29 cellular contexts compared by ENCODE assay signal in the genomic region with DNA sequence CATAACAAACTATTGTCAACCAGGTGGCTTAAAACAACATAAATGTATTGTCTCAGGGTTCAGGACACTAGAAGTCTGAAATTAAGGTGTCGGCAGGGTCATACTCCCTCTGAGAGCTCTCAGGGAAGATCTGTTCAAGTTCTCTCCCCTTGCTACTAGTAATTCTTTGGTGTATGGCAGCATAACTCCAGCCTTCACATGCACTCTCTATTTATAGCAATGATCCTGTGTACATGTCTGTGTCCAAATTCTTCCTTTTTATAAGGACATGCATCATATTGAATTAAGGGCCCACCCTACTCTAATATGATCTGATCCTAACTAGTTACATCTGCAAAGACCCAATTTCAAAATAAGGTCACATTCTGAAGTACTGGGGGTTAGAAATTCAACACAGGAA. TPM values are rescaled to one million over a fixed set of nuclear protein-coding genes. Genes with fewer than 3 reads are reported as not detected.
"Had no signal": no experiment of that assay in that cellular context is flagged by ENCODE, and none has a peak within 500 bp of the region (broad histone marks: within the 10 kb centered on the region; RNA-seq: fewer than 3 reads in every experiment).

No MANE protein-coding gene starts in this region.

- H3K9me3 Mint-ChIP-seq: activated naive CD4-positive, alpha-beta T cell treated with anti-CD3 and anti-CD28 coated beads for 36 hours; activated naive CD4-positive, alpha-beta T cell treated with anti-CD3 and anti-CD28 coated beads, Interleukin-2, amount 50 U/mL, for 24 hours; activated T-helper 1 cell treated with anti-CD3 and anti-CD28 coated beads, Interleukin-12 subunit alpha, Interleukin-12 subunit beta, Interleukin-2, Interleukin-4 antibody, amounts not matched to agents 30 ng/mL and 10 ng/mL and 1 ng/mL, durations not matched to agents 14 hours and 24 hours and 36 hours had no signal

- H3K27me3 ChIP-seq: adrenal gland, body of pancreas, esophagus squamous epithelium had no signal

- H3K4me1 Mint-ChIP-seq: activated CD4-positive, alpha-beta T cell treated with anti-CD3 and anti-CD28 coated beads for 36 hours; activated CD4-positive, alpha-beta T cell treated with anti-CD3 and anti-CD28 coated beads, Interleukin-2, amount 10 ng/mL, durations not matched to agents 24 days and 14 days; activated CD8-positive, alpha-beta memory T cell treated with anti-CD3 and anti-CD28 coated beads, Interleukin-2, amount 10 ng/mL, durations not matched to agents 7 days and 5 days; activated naive CD4-positive, alpha-beta T cell treated with anti-CD3 and anti-CD28 coated beads, Interleukin-2, amount 50 U/mL, for 24 hours; activated naive CD8-positive, alpha-beta T cell treated with anti-CD3 and anti-CD28 coated beads for 36 hours; activated naive CD8-positive, alpha-beta T cell treated with anti-CD3 and anti-CD28 coated beads, Interleukin-2, amount 50 U/mL, for 24 hours had no signal

- H3K4me3 ChIP-seq: adrenal gland, body of pancreas, esophagus squamous epithelium had no signal

- H3K36me3 Mint-ChIP-seq: activated CD4-positive, alpha-beta memory T cell treated with anti-CD3 and anti-CD28 coated beads for 36 hours; activated CD8-positive, alpha-beta memory T cell treated with anti-CD3 and anti-CD28 coated beads, Interleukin-2, amount 10 ng/mL, durations not matched to agents 7 days and 5 days; activated naive CD4-positive, alpha-beta T cell treated with anti-CD3 and anti-CD28 coated beads, Interleukin-2, amount 50 U/mL, for 24 hours; activated naive CD8-positive, alpha-beta T cell treated with anti-CD3 and anti-CD28 coated beads for 36 hours had no signal

- H3K27ac ChIP-seq: adrenal gland, body of pancreas, epithelial cell of prostate, esophagus squamous epithelium had no signal

- H3K36me3 ChIP-seq: adrenal gland, esophagus squamous epithelium had no signal

- ATAC-seq: activated CD4-positive, alpha-beta T cell treated with anti-CD3 and anti-CD28 coated beads for 36 hours; activated CD8-positive, alpha-beta memory T cell treated with anti-CD3 and anti-CD28 coated beads, Interleukin-2, amount 10 ng/mL, durations not matched to agents 7 days and 5 days; activated CD8-positive, alpha-beta T cell treated with anti-CD3 and anti-CD28 coated beads, Interleukin-2, amount 10 ng/mL, durations not matched to agents 7 days and 5 days; activated naive CD8-positive, alpha-beta T cell treated with anti-CD3 and anti-CD28 coated beads, Interleukin-2, amount 50 U/mL, for 24 hours; body of pancreas had no signal

- H3K27ac Mint-ChIP-seq: activated CD4-positive, alpha-beta memory T cell treated with anti-CD3 and anti-CD28 coated beads for 36 hours; activated CD4-positive, alpha-beta T cell treated with anti-CD3 and anti-CD28 coated beads for 36 hours; activated CD4-positive, alpha-beta T cell treated with anti-CD3 and anti-CD28 coated beads, Interleukin-2, amount 10 ng/mL, durations not matched to agents 24 days and 14 days; activated CD8-positive, alpha-beta memory T cell treated with anti-CD3 and anti-CD28 coated beads, Interleukin-2, amount 10 ng/mL, durations not matched to agents 7 days and 5 days; activated CD8-positive, alpha-beta T cell treated with anti-CD3 and anti-CD28 coated beads, Interleukin-2, amount 10 ng/mL, durations not matched to agents 7 days and 5 days; activated naive CD4-positive, alpha-beta T cell treated with anti-CD3 and anti-CD28 coated beads for 36 hours; activated naive CD4-positive, alpha-beta T cell treated with anti-CD3 and anti-CD28 coated beads, Interleukin-2, amount 50 U/mL, for 24 hours; activated naive CD8-positive, alpha-beta T cell treated with anti-CD3 and anti-CD28 coated beads for 36 hours; activated naive CD8-positive, alpha-beta T cell treated with anti-CD3 and anti-CD28 coated beads, Interleukin-2, amount 50 U/mL, for 24 hours; activated T-helper 1 cell treated with anti-CD3 and anti-CD28 coated beads, Interleukin-12 subunit alpha, Interleukin-12 subunit beta, Interleukin-2, Interleukin-4 antibody, amounts not matched to agents 30 ng/mL and 10 ng/mL and 1 ng/mL, durations not matched to agents 14 hours and 24 hours and 36 hours; activated T-helper 2 cell treated with anti-CD3 and anti-CD28 coated beads, Interferon-gamma antibody, Interleukin-2, Interleukin-4, amounts not matched to agents 10 μg/mL and 5 μg/mL and 100 μg/mL, durations not matched to agents 14 hours and 24 hours and 36 hours had no signal

- H3K4me1 ChIP-seq: body of pancreas had no signal

- H3K4me3 Mint-ChIP-seq: activated CD4-positive, alpha-beta memory T cell treated with anti-CD3 and anti-CD28 coated beads for 36 hours; activated CD4-positive, alpha-beta T cell treated with anti-CD3 and anti-CD28 coated beads for 36 hours; activated CD4-positive, alpha-beta T cell treated with anti-CD3 and anti-CD28 coated beads, Interleukin-2, amount 10 ng/mL, durations not matched to agents 24 days and 14 days; activated CD8-positive, alpha-beta memory T cell treated with anti-CD3 and anti-CD28 coated beads, Interleukin-2, amount 10 ng/mL, durations not matched to agents 7 days and 5 days; activated CD8-positive, alpha-beta T cell treated with anti-CD3 and anti-CD28 coated beads, Interleukin-2, amount 10 ng/mL, durations not matched to agents 7 days and 5 days; activated naive CD4-positive, alpha-beta T cell treated with anti-CD3 and anti-CD28 coated beads for 36 hours; activated naive CD4-positive, alpha-beta T cell treated with anti-CD3 and anti-CD28 coated beads, Interleukin-2, amount 50 U/mL, for 24 hours; activated naive CD8-positive, alpha-beta T cell treated with anti-CD3 and anti-CD28 coated beads for 36 hours; activated naive CD8-positive, alpha-beta T cell treated with anti-CD3 and anti-CD28 coated beads, Interleukin-2, amount 50 U/mL, for 24 hours; activated T-helper 1 cell treated with anti-CD3 and anti-CD28 coated beads, Interleukin-12 subunit alpha, Interleukin-12 subunit beta, Interleukin-2, Interleukin-4 antibody, amounts not matched to agents 30 ng/mL and 10 ng/mL and 1 ng/mL, durations not matched to agents 14 hours and 24 hours and 36 hours had no signal

- H3K9me3 ChIP-seq: adrenal gland, body of pancreas, esophagus squamous epithelium had no signal

- DNase-seq: activated CD4-positive, alpha-beta memory T cell treated with anti-CD3 and anti-CD28 coated beads for 36 hours; activated CD4-positive, alpha-beta T cell treated with anti-CD3 and anti-CD28 coated beads for 36 hours; activated CD4-positive, alpha-beta T cell treated with anti-CD3 and anti-CD28 coated beads, Interleukin-2, amount 10 ng/mL, durations not matched to agents 24 days and 14 days; activated CD4-positive, CD25-positive, alpha-beta regulatory T cell; activated CD4-positive, CD25-positive, alpha-beta regulatory T cell treated with anti-CD3 and anti-CD28 coated beads, Interleukin-2, amount 50 U/mL, for 72 hours; activated CD8-positive, alpha-beta memory T cell treated with anti-CD3 and anti-CD28 coated beads, Interleukin-2, amount 10 ng/mL, durations not matched to agents 7 days and 5 days; activated CD8-positive, alpha-beta memory T cell treated with anti-CD3 and anti-CD28 coated beads, Interleukin-2, amount 50 U/mL, for 4 hours; activated CD8-positive, alpha-beta T cell treated with anti-CD3 and anti-CD28 coated beads, Interleukin-2, amount 10 ng/mL, durations not matched to agents 7 days and 5 days; activated effector memory CD4-positive, alpha-beta T cell treated with anti-CD3 and anti-CD28 coated beads, Interleukin-2, amount 50 U/mL, for 16 hours; activated naive CD4-positive, alpha-beta T cell treated with anti-CD3 and anti-CD28 coated beads for 36 hours; activated naive CD8-positive, alpha-beta T cell treated with anti-CD3 and anti-CD28 coated beads for 36 hours; activated naive CD8-positive, alpha-beta T cell treated with anti-CD3 and anti-CD28 coated beads, Interleukin-2, amount 50 U/mL, for 24 hours; activated T-cell treated with anti-CD3 and anti-CD28 coated beads, Interleukin-2, amount 50 U/mL, for 1 hour; activated T-cell treated with anti-CD3 and anti-CD28 coated beads, Interleukin-2, amount 50 U/mL, for 48 hours; adrenal gland; amygdala; aorta; body of pancreas; caudate nucleus; effector CD8-positive, alpha-beta T cell; esophagus squamous epithelium; foreskin melanocyte; T-helper 2 cell had no signal

- H3K27me3 Mint-ChIP-seq: activated CD4-positive, alpha-beta memory T cell treated with anti-CD3 and anti-CD28 coated beads for 36 hours; activated CD4-positive, alpha-beta T cell treated with anti-CD3 and anti-CD28 coated beads for 36 hours; activated CD4-positive, alpha-beta T cell treated with anti-CD3 and anti-CD28 coated beads, Interleukin-2, amount 10 ng/mL, durations not matched to agents 24 days and 14 days; activated naive CD8-positive, alpha-beta T cell treated with anti-CD3 and anti-CD28 coated beads for 36 hours; activated naive CD8-positive, alpha-beta T cell treated with anti-CD3 and anti-CD28 coated beads, Interleukin-2, amount 50 U/mL, for 24 hours had no signal

RNA-seq across cellular contexts. Expression of a gene that starts 27.2 kb away (rescaled TPM):
- total RNA-seq: activated CD4-positive, alpha-beta memory T cell treated with anti-CD3 and anti-CD28 coated beads for 36 hours; activated CD4-positive, alpha-beta T cell treated with anti-CD3 and anti-CD28 coated beads for 36 hours; activated CD4-positive, alpha-beta T cell treated with anti-CD3 and anti-CD28 coated beads, Interleukin-2, amount 10 ng/mL, durations not matched to agents 24 days and 14 days; activated CD8-positive, alpha-beta memory T cell treated with anti-CD3 and anti-CD28 coated beads for 36 hours; activated CD8-positive, alpha-beta T cell treated with anti-CD3 and anti-CD28 coated beads, Interleukin-2, amount 10 ng/mL, durations not matched to agents 7 days and 5 days; activated naive CD4-positive, alpha-beta T cell treated with anti-CD3 and anti-CD28 coated beads for 36 hours; activated naive CD8-positive, alpha-beta T cell treated with anti-CD3 and anti-CD28 coated beads for 36 hours; activated T-helper 1 cell treated with anti-CD3 and anti-CD28 coated beads, Interleukin-12 subunit alpha, Interleukin-12 subunit beta, Interleukin-2, Interleukin-4 antibody, amounts not matched to agents 30 ng/mL and 10 ng/mL and 1 ng/mL, durations not matched to agents 14 hours and 24 hours and 36 hours; activated T-helper 2 cell treated with anti-CD3 and anti-CD28 coated beads, Interferon-gamma antibody, Interleukin-2, Interleukin-4, amounts not matched to agents 10 μg/mL and 5 μg/mL and 100 μg/mL, durations not matched to agents 14 hours and 24 hours and 36 hours; T-helper 1 cell treated with Interleukin-12 subunit alpha and Interleukin-12 subunit beta and Interleukin-4 antibody, amounts not matched to agents 30 ng/mL and 1 ng/mL, for 36 hours had no signal
